Comparison of ENCODE assay signal across 18 cellular contexts in the genomic region with DNA sequence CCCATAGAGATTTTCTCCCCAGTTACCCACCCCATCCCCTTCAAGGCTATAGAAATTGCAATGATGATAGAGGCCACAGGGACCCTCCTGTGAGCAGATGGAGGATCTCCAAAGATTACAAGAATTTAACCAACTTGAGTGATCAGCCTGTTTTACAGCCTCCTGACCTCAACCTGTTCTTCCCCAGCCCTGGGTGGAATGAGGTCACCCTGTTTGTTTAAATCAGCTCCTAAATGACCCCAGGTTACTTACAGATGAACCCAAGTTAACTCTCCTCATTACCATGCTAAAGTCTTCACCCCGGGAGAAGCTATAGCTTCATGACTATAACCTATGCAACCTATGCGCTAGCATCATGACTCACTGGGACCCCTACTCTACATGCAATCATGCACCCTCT. TPM values are rescaled to one million over a fixed set of nuclear protein-coding genes. Genes with fewer than 3 reads are reported as not detected.
A peak's percentile ranks its signal among the peaks of the same experiment; 100 is the strongest.
DNase-seq lines count a peak whose midpoint lies in the region; ATAC-seq and TF ChIP-seq lines count a peak whose summit lies in the region.
"Had no signal": no experiment of that assay in that cellular context is flagged by ENCODE, and none has a peak within 500 bp of the region (broad histone marks: within the 10 kb centered on the region; RNA-seq: fewer than 3 reads in every experiment).

No MANE protein-coding gene starts in this region.

- intact Hi-C loops in activated T-helper 2 cell treated with anti-CD3 and anti-CD28 coated beads, Interferon-gamma antibody, Interleukin-2, Interleukin-4, amounts not matched to agents 10 μg/mL and 5 μg/mL and 100 μg/mL, durations not matched to agents 14 hours and 24 hours and 36 hours (cut with micrococcal nuclease): no loop called here

- no peaks in the 10 kb centered on the region for H4K20me1 ChIP-seq in neural progenitor cell (ENCODE audit: low read depth)

- peak overlapping the region; percentile 71; the same call in 1 of the 2 replicates for H3K4me3 ChIP-seq in Jurkat, Clone E6-1 (ENCODE audit: low read length)
- no peak overlapping the region for H3K4me3 ChIP-seq in neural progenitor cell

- H3K9ac ChIP-seq in neural progenitor cell: no peak overlapping the region

- DNase-seq in activated T-cell treated with anti-CD3 and anti-CD28 coated beads, Interleukin-2, amount 50 U/mL, for 24 hours: no peak
- no peak for DNase-seq in activated T-cell treated with anti-CD3 and anti-CD28 coated beads, Interleukin-2, amount 50 U/mL, for 1 hour
- no peak for DNase-seq in Jurkat, Clone E6-1 (ENCODE audit: low read depth, low spot score)
- no peak for DNase-seq in activated T-helper 2 cell treated with anti-CD3 and anti-CD28 coated beads, Interferon-gamma antibody, Interleukin-2, Interleukin-4, amounts not matched to agents 10 μg/mL and 5 μg/mL and 100 μg/mL, durations not matched to agents 14 hours and 24 hours and 36 hours (ENCODE audit: low spot score)
- DNase-seq in neural progenitor cell (ENCODE audit: low spot score): no peak
- DNase-seq in NCI-H1105 treated with DMSO at 0.1 percent for 48 hours (lab: John Stamatoyannopoulos, UW): no peak
- DNase-seq in pons (ENCODE audit: low spot score): no peak
- DNase-seq: activated CD4-positive, alpha-beta T cell treated with anti-CD3 and anti-CD28 coated beads for 1 hour; activated naive CD4-positive, alpha-beta T cell treated with Interleukin-2 at 50 U/mL for 16 hours; central memory CD4-positive, alpha-beta T cell; DMS153; HFFc6; NCI-H1048; NCI-H226; posterior cingulate gyrus; stimulated activated CD4-positive, alpha-beta T cell treated with anti-CD3 and anti-CD28 coated beads, Interleukin-12 subunit alpha, Interleukin-12 subunit beta, amount 100 ng/mL, for 4 hours had no signal

- no peak for TF ChIP-seq CTCF in neural progenitor cell (IDR thresholded peaks at IDR 0.05)

- H3K4me2 ChIP-seq in neural progenitor cell: peak overlapping the region; percentile 45

- H3K27ac ChIP-seq in neural progenitor cell: no peak overlapping the region

- H3K27ac Mint-ChIP-seq in activated T-cell treated with anti-CD3 and anti-CD28 coated beads, Interleukin-2, amount 50 U/mL, for 24 hours: peak overlapping the region; percentile 66
- no peak overlapping the region for H3K27ac Mint-ChIP-seq in activated T-helper 2 cell treated with anti-CD3 and anti-CD28 coated beads, Interferon-gamma antibody, Interleukin-2, Interleukin-4, amounts not matched to agents 10 μg/mL and 5 μg/mL and 100 μg/mL, durations not matched to agents 14 hours and 24 hours and 36 hours
- H3K27ac Mint-ChIP-seq in neural progenitor cell: peak overlapping the region; percentile 53
- H3K27ac Mint-ChIP-seq: HFFc6 had no signal

- peak overlapping the region; percentile 90 for H3K4me3 Mint-ChIP-seq in activated T-cell treated with anti-CD3 and anti-CD28 coated beads, Interleukin-2, amount 50 U/mL, for 24 hours
- H3K4me3 Mint-ChIP-seq in activated T-helper 2 cell treated with anti-CD3 and anti-CD28 coated beads, Interferon-gamma antibody, Interleukin-2, Interleukin-4, amounts not matched to agents 10 μg/mL and 5 μg/mL and 100 μg/mL, durations not matched to agents 14 hours and 24 hours and 36 hours (ENCODE audit: low read depth): peak overlapping the region; percentile 83
- peak overlapping the region; percentile 59 for H3K4me3 Mint-ChIP-seq in neural progenitor cell
- H3K4me3 Mint-ChIP-seq: HFFc6 had no signal

- H3K27me3 Mint-ChIP-seq in activated T-cell treated with anti-CD3 and anti-CD28 coated beads, Interleukin-2, amount 50 U/mL, for 24 hours: no peaks in the 10 kb centered on the region
- H3K27me3 Mint-ChIP-seq in activated T-helper 2 cell treated with anti-CD3 and anti-CD28 coated beads, Interferon-gamma antibody, Interleukin-2, Interleukin-4, amounts not matched to agents 10 μg/mL and 5 μg/mL and 100 μg/mL, durations not matched to agents 14 hours and 24 hours and 36 hours (ENCODE audit: low read depth): peaks cover 10% of the 10 kb centered on the region
- peaks cover 2% of the 10 kb centered on the region for H3K27me3 Mint-ChIP-seq in neural progenitor cell (ENCODE audit: insufficient read depth, low read depth)

- no peaks in the 10 kb centered on the region for H3K9me3 Mint-ChIP-seq in activated T-cell treated with anti-CD3 and anti-CD28 coated beads, Interleukin-2, amount 50 U/mL, for 24 hours
- H3K9me3 Mint-ChIP-seq in activated T-helper 2 cell treated with anti-CD3 and anti-CD28 coated beads, Interferon-gamma antibody, Interleukin-2, Interleukin-4, amounts not matched to agents 10 μg/mL and 5 μg/mL and 100 μg/mL, durations not matched to agents 14 hours and 24 hours and 36 hours: no peaks in the 10 kb centered on the region
- H3K9me3 Mint-ChIP-seq in neural progenitor cell: no peaks in the 10 kb centered on the region
- H3K9me3 Mint-ChIP-seq: HFFc6 had no signal

- no peaks in the 10 kb centered on the region for H3K9me3 ChIP-seq in neural progenitor cell (ENCODE audit: low read depth)

- H3K36me3 ChIP-seq in neural progenitor cell: no peaks in the 10 kb centered on the region

- peaks cover 22% of the 10 kb centered on the region for H3K4me1 Mint-ChIP-seq in activated T-cell treated with anti-CD3 and anti-CD28 coated beads, Interleukin-2, amount 50 U/mL, for 24 hours (ENCODE audit: low read depth)
- H3K4me1 Mint-ChIP-seq in activated T-helper 2 cell treated with anti-CD3 and anti-CD28 coated beads, Interferon-gamma antibody, Interleukin-2, Interleukin-4, amounts not matched to agents 10 μg/mL and 5 μg/mL and 100 μg/mL, durations not matched to agents 14 hours and 24 hours and 36 hours (ENCODE audit: low read depth): peaks cover 11% of the 10 kb centered on the region
- peaks cover 22% of the 10 kb centered on the region for H3K4me1 Mint-ChIP-seq in neural progenitor cell

- H3K4me1 ChIP-seq in neural progenitor cell: peaks cover 4% of the 10 kb centered on the region

- H3K79me2 ChIP-seq in neural progenitor cell (ENCODE audit: low read depth): no peaks in the 10 kb centered on the region

- H2AFZ ChIP-seq in neural progenitor cell (replicated peaks): peak overlapping the region; percentile 68

- no peaks in the 10 kb centered on the region for H3K27me3 ChIP-seq in neural progenitor cell

- ATAC-seq in HG02610 (IDR thresholded peaks at IDR 0.05; ENCODE audit: unreplicated experiment): no peak

- peaks cover 4% of the 10 kb centered on the region for H3F3A ChIP-seq in neural progenitor cell (ENCODE audit: low read depth)

- H3K36me3 Mint-ChIP-seq in activated T-cell treated with anti-CD3 and anti-CD28 coated beads, Interleukin-2, amount 50 U/mL, for 24 hours (ENCODE audit: low read depth): peaks cover 50% of the 10 kb centered on the region
- peaks cover 10% of the 10 kb centered on the region for H3K36me3 Mint-ChIP-seq in activated T-helper 2 cell treated with anti-CD3 and anti-CD28 coated beads, Interferon-gamma antibody, Interleukin-2, Interleukin-4, amounts not matched to agents 10 μg/mL and 5 μg/mL and 100 μg/mL, durations not matched to agents 14 hours and 24 hours and 36 hours (ENCODE audit: low read depth)
- no peaks in the 10 kb centered on the region for H3K36me3 Mint-ChIP-seq in neural progenitor cell

RNA-seq across cellular contexts. Expression of a gene that starts 11.9 kb away (rescaled TPM):
- 33.5 TPM for polyA plus RNA-seq in Jurkat, Clone E6-1 (2012; ENCODE audit: insufficient read depth, insufficient read length)
- 9.8 and 9.9 TPM in 2 replicates for total RNA-seq in activated T-helper 2 cell treated with anti-CD3 and anti-CD28 coated beads, Interferon-gamma antibody, Interleukin-2, Interleukin-4, amounts not matched to agents 10 μg/mL and 5 μg/mL and 100 μg/mL, durations not matched to agents 14 hours and 24 hours and 36 hours
- total RNA-seq in neural progenitor cell (ENCODE audit: low replicate concordance): 2.3 and 4.2 TPM in 2 replicates

RNA-seq across cellular contexts. Expression of a gene that starts 16.1 kb away (rescaled TPM):
- not detected for polyA plus RNA-seq in Jurkat, Clone E6-1 (2012; ENCODE audit: insufficient read depth, insufficient read length)
- total RNA-seq in activated T-helper 2 cell treated with anti-CD3 and anti-CD28 coated beads, Interferon-gamma antibody, Interleukin-2, Interleukin-4, amounts not matched to agents 10 μg/mL and 5 μg/mL and 100 μg/mL, durations not matched to agents 14 hours and 24 hours and 36 hours: 1.5 and 2.1 TPM in 2 replicates
- total RNA-seq in neural progenitor cell (ENCODE audit: low replicate concordance): not detected in 2 replicates

RNA-seq across cellular contexts. Expression of a gene that starts 24.9 kb away (rescaled TPM):
- 1.4 TPM for polyA plus RNA-seq in Jurkat, Clone E6-1 (2012; ENCODE audit: insufficient read depth, insufficient read length)
- 0.32 and 0.39 TPM in 2 replicates for total RNA-seq in activated T-helper 2 cell treated with anti-CD3 and anti-CD28 coated beads, Interferon-gamma antibody, Interleukin-2, Interleukin-4, amounts not matched to agents 10 μg/mL and 5 μg/mL and 100 μg/mL, durations not matched to agents 14 hours and 24 hours and 36 hours
- 0.12 TPM in 1 of 2 replicates, not detected in the other for total RNA-seq in neural progenitor cell (ENCODE audit: low replicate concordance)
- total RNA-seq: HFFc6 had no signal
- polyA plus RNA-seq: keratinocyte had no signal
